3 cellular contexts compared by ENCODE assay signal in genomic region chr21:20994790-20995189, GRCh38.
"Had no signal": no experiment of that assay in that cellular context is flagged by ENCODE, and none has a peak within 500 bp of the region (broad histone marks: within the 10 kb centered on the region; RNA-seq: fewer than 3 reads in every experiment).

No MANE protein-coding gene starts in this region.

- H3K4me3 ChIP-seq: GM12878 had no signal

- ATAC-seq: GM12878 had no signal

- DNase-seq: GDM1, GF-D8 had no signal
